Comparison of ENCODE assay signal across 9 cellular contexts in genomic region chr14:70665448-70666363, GRCh38. TPM values are rescaled to one million over a fixed set of nuclear protein-coding genes. Genes with fewer than 3 reads are reported as not detected.
DNase-seq lines count a peak whose midpoint lies in the region; ATAC-seq, FAIRE-seq and TF ChIP-seq lines count a peak whose summit lies in the region.
"Had no signal": no experiment of that assay in that cellular context is flagged by ENCODE, and none has a peak within 500 bp of the region (broad histone marks: within the 10 kb centered on the region; RNA-seq: fewer than 3 reads in every experiment).

No MANE protein-coding gene starts in this region.

- peak overlapping the region; percentile 80 to 95 (median 88); a peak in 5 of 7 replicates for H3K27ac Mint-ChIP-seq in H9
- H3K27ac Mint-ChIP-seq in activated naive CD4-positive, alpha-beta T cell treated with anti-CD3 and anti-CD28 coated beads, Interleukin-2, amount 50 U/mL, for 72 hours: peak overlapping the region; percentile 44 to 66

- H3K14ac ChIP-seq in H9 (ENCODE audit: insufficient read depth, low read length): no peak overlapping the region

- no peaks in the 10 kb centered on the region for H3K36me3 ChIP-seq in pancreas
- H3K36me3 ChIP-seq in heart right ventricle: no peaks in the 10 kb centered on the region

- H2BK120ac ChIP-seq in H9 (ENCODE audit: low read depth, low read length, poor library complexity, severe bottlenecking): no peak overlapping the region

- H4K91ac ChIP-seq in H9 (ENCODE audit: insufficient read length, low read depth, low read length): no peak overlapping the region

- no peak overlapping the region for H3K4ac ChIP-seq in H9 (ENCODE audit: low read depth, low read length)

- H2BK12ac ChIP-seq in H9 (ENCODE audit: insufficient read length, low read depth, low read length): no peak overlapping the region

- peak in 1 of 2 donors; percentile 76 for ATAC-seq in activated naive CD4-positive, alpha-beta T cell treated with anti-CD3 and anti-CD28 coated beads, Interleukin-2, amount 50 U/mL, for 72 hours
- ATAC-seq in pancreas (peak; percentile 91 to 96 (median 93)), heart right ventricle (no peak)

- no peak overlapping the region for H3K27ac ChIP-seq in H9 (ENCODE audit: insufficient read length, low read depth, low read length)
- peak overlapping the region; percentile 48 to 91 (median 78) for H3K27ac ChIP-seq in pancreas
- no peak overlapping the region for H3K27ac ChIP-seq in heart right ventricle

- no peak for TF ChIP-seq CTCF in H9 (conservative IDR thresholded peaks at IDR 0.05)
- no peak for TF ChIP-seq CTCF in pancreas (IDR thresholded peaks at IDR 0.05)
- TF ChIP-seq CTCF in heart right ventricle (IDR thresholded peaks at IDR 0.05): no peak

- H2AFZ ChIP-seq in H9 (ENCODE audit: low read length): no peak overlapping the region

- H3K18ac ChIP-seq in H9 (ENCODE audit: insufficient read length, low read depth, low read length): peak overlapping the region; percentile 9

- no peak overlapping the region for H2BK5ac ChIP-seq in H9 (ENCODE audit: insufficient read length, low read length)

- H3K4me1 ChIP-seq in H9 (ENCODE audit: insufficient read depth, low read length) (peaks cover 16% of the 10 kb centered on the region), pancreas (peaks cover 0 to 26% (median 4%) of the 10 kb centered on the region in 3 donors), heart right ventricle (peaks cover 0 to 25% (median 10%) of the 10 kb centered on the region in 9 donors)

- FAIRE-seq in pancreas (lab: Jason Lieb, UNC): no peak
- FAIRE-seq: A204.1 had no signal

- no peaks in the 10 kb centered on the region for H3K27me3 Mint-ChIP-seq in H9 (ENCODE audit: low read depth)

- H3K27me3 ChIP-seq in H9 (ENCODE audit: insufficient read depth, low read length) (no peaks in the 10 kb centered on the region), pancreas (no peaks in the 10 kb centered on the region), heart right ventricle (no peaks in the 10 kb centered on the region)

- H3K23me2 ChIP-seq in H9 (ENCODE audit: insufficient read length, low read depth, low read length, poor library complexity, severe bottlenecking): no peaks in the 10 kb centered on the region

- H3K9me3 ChIP-seq in H9 (ENCODE audit: control insufficient read depth, low read depth, low read length) (no peaks in the 10 kb centered on the region), pancreas (no peaks in the 10 kb centered on the region), heart right ventricle (no peaks in the 10 kb centered on the region)

- intact Hi-C loops in pancreas (cut with DNase I) (no loop called here), heart right ventricle (cut with DNase I) (no loop called here)

- peaks cover 11% of the 10 kb centered on the region; the same call in 1 of the 2 replicates for H3K79me2 ChIP-seq in H9 (ENCODE audit: insufficient read depth, low read length)

- no peak overlapping the region for H2AK5ac ChIP-seq in H9 (ENCODE audit: insufficient read length, low read length)

- H2BK15ac ChIP-seq in H9 (ENCODE audit: low read depth, low read length): no peak overlapping the region

- no peak overlapping the region for H3K9ac ChIP-seq in H9 (ENCODE audit: extremely low read depth, insufficient read length, low read length)

- H3K4me3 Mint-ChIP-seq in H9: no peak overlapping the region

- H2BK20ac ChIP-seq in H9 (ENCODE audit: low read depth, low read length, poor library complexity, severe bottlenecking): no peak overlapping the region

- H4K20me1 ChIP-seq in H9 (ENCODE audit: control insufficient read depth, insufficient read depth, insufficient read length): no peaks in the 10 kb centered on the region

- DNase-seq in DMS 273 (lab: John Stamatoyannopoulos, UW; ENCODE audit: unreplicated experiment): peak; percentile 31
- no peak for DNase-seq in DMS 273 treated with DMSO at 0.1 percent for 48 hours (lab: John Stamatoyannopoulos, UW)
- DNase-seq in H9: no peak
- peak; percentile 59 for DNase-seq in M059J (ENCODE audit: low read depth)
- no peak for DNase-seq in activated naive CD4-positive, alpha-beta T cell treated with anti-CD3 and anti-CD28 coated beads, Interleukin-2, amount 50 U/mL, for 72 hours (ENCODE audit: low spot score in 2 of 2)
- peak; percentile 65 to 84 (median 82) for DNase-seq in pancreas
- no peak for DNase-seq in heart right ventricle
- DNase-seq in nucleus accumbens (lab: John Stamatoyannopoulos, UW): no peak

- peaks cover 32 to 54% (median 35%) of the 10 kb centered on the region in 3 experiments for H3K36me3 Mint-ChIP-seq in H9 (ENCODE audit: insufficient read depth in 1 of 3, low read depth in 3 of 3)
- H3K36me3 Mint-ChIP-seq in activated naive CD4-positive, alpha-beta T cell treated with anti-CD3 and anti-CD28 coated beads, Interleukin-2, amount 50 U/mL, for 72 hours: peaks cover 0 to 15% of the 10 kb centered on the region in 2 donors

- H3K9me3 Mint-ChIP-seq in H9: no peaks in the 10 kb centered on the region
- H3K9me3 Mint-ChIP-seq in activated naive CD4-positive, alpha-beta T cell treated with anti-CD3 and anti-CD28 coated beads, Interleukin-2, amount 50 U/mL, for 72 hours: no peaks in the 10 kb centered on the region

- WGBS in H9 (ENCODE audit: extremely low coverage, insufficient read length, low lambda C conversion rate): no CpG with 5 or more reads among the region's 8 CpGs
- WGBS in pancreas, 2 donors: 31 to 39% methylated on average over 8 of the region's 8 CpGs
- 79 to 80% methylated on average over 8 of the region's 8 CpGs for WGBS in heart right ventricle, 2 donors

- H3T11ph ChIP-seq in H9 (ENCODE audit: low read length): no peak overlapping the region

- no peak overlapping the region for H4K8ac ChIP-seq in H9 (replicated peaks; ENCODE audit: insufficient read length, low read depth, low read length)

- H3K4me1 Mint-ChIP-seq in H9: peaks cover 43 to 53% of the 10 kb centered on the region in 2 experiments

- no peak overlapping the region for H3K4me3 ChIP-seq in pancreas
- H3K4me3 ChIP-seq in heart right ventricle: no peak overlapping the region

- H3K4me2 ChIP-seq in H9 (ENCODE audit: insufficient read depth, insufficient read length, low read length): no peak overlapping the region

- H3K79me1 ChIP-seq in H9 (ENCODE audit: insufficient read depth, low read depth, low read length, poor library complexity, severe bottlenecking): no peaks in the 10 kb centered on the region

- H4K5ac ChIP-seq in H9 (ENCODE audit: insufficient read length, low read depth, low read length): no peak overlapping the region

- H3K23ac ChIP-seq in H9 (ENCODE audit: insufficient read length, low read depth, low read length): no peak overlapping the region

- H3K56ac ChIP-seq in H9 (ENCODE audit: insufficient read length, low read depth, low read length): no peak overlapping the region

RNA-seq across cellular contexts. Expression of gene TTC9, which starts 24.0 kb away (rescaled TPM):
- 17.4 and 17.7 TPM in 2 replicates for total RNA-seq in H9 (2021)
- 0.07 and 1.3 TPM in 2 replicates for total RNA-seq in M059J (2014; rRNA removed; shearing (Covaris generic))
- 1 to 10 TPM; 6.2 to 6.5 TPM for total RNA-seq in activated naive CD4-positive, alpha-beta T cell treated with anti-CD3 and anti-CD28 coated beads, Interleukin-2, amount 50 U/mL, for 72 hours
- 1 to 10 TPM in 3 of 6 donors, under 1 TPM in 3; 0.59 to 4.0 (median 1.00) TPM for total RNA-seq in pancreas
- under 1 TPM; 0.84 to 0.96 TPM for polyA plus RNA-seq in pancreas
- 1 to 10 TPM in 6 of 10 donors, under 1 TPM in 4; 0.31 to 2.9 (median 1.6) TPM for total RNA-seq in heart right ventricle
- polyA plus RNA-seq in heart right ventricle: under 1 TPM; 0.22 to 0.84 TPM

Comparison
In these comparisons a context has a peak if more than half of its experiments do, and no peak if none do; other contexts are left out.
1. DNase-seq: peak in DMS 273 (single experiment), M059J (single experiment) and pancreas (6 of 6); none in DMS 273 treated with DMSO at 0.1 percent for 48 hours (single experiment), H9 (single experiment), activated naive CD4-positive, alpha-beta T cell treated with anti-CD3 and anti-CD28 coated beads, Interleukin-2, amount 50 U/mL, for 72 hours (0 of 2), heart right ventricle (0 of 2) and nucleus accumbens (0 of 56).
2. H3K27ac ChIP-seq: peak in pancreas (4 of 4); none in H9 (single experiment) and heart right ventricle (0 of 10).
3. ATAC-seq: peak in pancreas (4 of 4); none in heart right ventricle (0 of 8).